In genomic region chr4:107643021-107643420, GRCh38 we compare ENCODE assay signal across 25 cellular contexts.
"Had no signal": no experiment of that assay in that cellular context is flagged by ENCODE, and none has a peak within 500 bp of the region (broad histone marks: within the 10 kb centered on the region; RNA-seq: fewer than 3 reads in every experiment).

No MANE protein-coding gene starts in this region.

- H3K27me3 ChIP-seq: brain microvascular endothelial cell had no signal

- H3K27ac Mint-ChIP-seq: activated CD8-positive, alpha-beta T cell treated with anti-CD3 and anti-CD28 coated beads for 36 hours; activated naive CD4-positive, alpha-beta T cell treated with anti-CD3 and anti-CD28 coated beads, Interleukin-2, amount 50 U/mL, for 24 hours had no signal

- H3K4me3 ChIP-seq: SK-N-MC had no signal

- H3K4me3 Mint-ChIP-seq: activated CD8-positive, alpha-beta T cell treated with anti-CD3 and anti-CD28 coated beads for 36 hours; activated naive CD4-positive, alpha-beta T cell treated with anti-CD3 and anti-CD28 coated beads, Interleukin-2, amount 50 U/mL, for 24 hours had no signal

- H3K4me1 Mint-ChIP-seq: activated naive CD4-positive, alpha-beta T cell treated with anti-CD3 and anti-CD28 coated beads, Interleukin-2, amount 50 U/mL, for 24 hours had no signal

- ATAC-seq: activated CD4-positive, CD25-positive, alpha-beta regulatory T cell treated with anti-CD3 and anti-CD28 coated beads, Interleukin-2, amount 50 U/mL, for 24 hours; activated CD8-positive, alpha-beta T cell treated with anti-CD3 and anti-CD28 coated beads for 36 hours; Panc1; Right ventricle myocardium inferior had no signal

- H3K27ac ChIP-seq: brain microvascular endothelial cell, SK-N-MC, WERI-Rb-1 had no signal

- DNase-seq: activated CD4-positive, alpha-beta T cell treated with anti-CD3 and anti-CD28 coated beads for 4 hours; activated CD8-positive, alpha-beta memory T cell treated with anti-CD3 and anti-CD28 coated beads, Interleukin-2, amount 50 U/mL, for 4 hours; activated CD8-positive, alpha-beta T cell treated with anti-CD3 and anti-CD28 coated beads for 36 hours; activated naive CD4-positive, alpha-beta T cell; amygdala; brain microvascular endothelial cell; caudate nucleus; KG1; NCI-H1105; NCI-H1436; NCI-H1694 treated with DMSO at 0.1 percent for 48 hours; NCI-H2029 treated with DMSO at 0.1 percent for 48 hours; NCI-H345; NCI-H510A; NCI-H526 treated with DMSO at 0.1 percent for 48 hours; NCI-H82; OCI-M1; RPMI8226; T-helper 1 cell; WERI-Rb-1 had no signal

- H3K27me3 Mint-ChIP-seq: activated CD8-positive, alpha-beta T cell treated with anti-CD3 and anti-CD28 coated beads for 36 hours; activated naive CD4-positive, alpha-beta T cell treated with anti-CD3 and anti-CD28 coated beads, Interleukin-2, amount 50 U/mL, for 24 hours had no signal

- H3K9me3 Mint-ChIP-seq: activated CD8-positive, alpha-beta T cell treated with anti-CD3 and anti-CD28 coated beads for 36 hours; activated naive CD4-positive, alpha-beta T cell treated with anti-CD3 and anti-CD28 coated beads, Interleukin-2, amount 50 U/mL, for 24 hours had no signal
